Comparison of ENCODE assay signal across 8 cellular contexts in the genomic region with DNA sequence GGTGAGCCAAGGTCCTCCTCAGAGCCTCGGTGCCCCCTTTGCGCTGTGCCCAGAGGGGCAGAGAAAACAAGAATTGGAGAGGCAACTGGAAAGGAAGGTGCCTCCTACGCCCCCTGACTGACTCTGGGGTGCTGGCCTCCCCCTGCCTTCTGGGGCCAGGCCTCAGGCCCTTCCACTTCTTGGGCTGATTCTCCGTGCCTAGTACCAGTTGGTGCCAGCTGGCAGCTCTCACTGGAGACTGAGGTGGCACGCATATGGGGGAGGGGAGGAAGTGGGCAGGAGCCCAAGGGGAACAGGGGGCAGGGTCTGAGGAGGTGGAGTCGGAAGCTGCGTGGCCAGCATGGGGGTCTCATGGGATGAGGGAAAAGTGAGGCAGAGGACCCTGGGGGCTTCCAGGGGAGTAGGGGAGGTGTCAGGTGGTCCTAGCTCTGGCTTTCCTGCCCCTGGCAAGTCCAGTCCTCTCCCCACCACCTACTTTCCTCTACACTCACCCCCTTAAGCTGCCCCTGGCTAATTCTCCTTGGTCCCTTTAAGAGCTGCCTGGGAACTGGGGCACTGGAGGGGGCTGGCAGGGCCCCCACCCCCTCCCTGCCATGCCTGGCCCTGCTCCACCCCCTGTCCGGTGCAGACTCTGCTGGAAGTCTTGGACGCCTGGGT. TPM values are rescaled to one million over a fixed set of nuclear protein-coding genes. Genes with fewer than 3 reads are reported as not detected.
DNase-seq lines count a peak whose midpoint lies in the region; ATAC-seq and TF ChIP-seq lines count a peak whose summit lies in the region.

No MANE protein-coding gene starts in this region.

- ATAC-seq in central memory CD8-positive, alpha-beta T cell (replicated peaks; ENCODE audit: extremely low read depth, poor library complexity, severe bottlenecking): no peak
- no peak for ATAC-seq in GM19452 (IDR thresholded peaks at IDR 0.05; ENCODE audit: unreplicated experiment)
- ATAC-seq in GM18858 (IDR thresholded peaks at IDR 0.05; ENCODE audit: unreplicated experiment): no peak

- no peaks in the 10 kb centered on the region for H3K9me3 Mint-ChIP-seq in Caco-2 (ENCODE audit: unreplicated experiment)
- no peaks in the 10 kb centered on the region for H3K9me3 Mint-ChIP-seq in central memory CD8-positive, alpha-beta T cell

- H3K4me3 ChIP-seq in Caco-2 (ENCODE audit: low read depth, low read length): no peak overlapping the region
- H3K4me3 ChIP-seq in neutrophil (ENCODE audit: low read depth in 1 of 2, low read length in 1 of 2): peak overlapping the region; percentile 42 to 45

- peak overlapping the region; percentile 93 for H3K27ac ChIP-seq in neutrophil

- BruUV-seq in Caco-2 (replicated peaks; lab: Mats Ljungman, UMichigan): no TSS peak

- H3K9me3 ChIP-seq in Caco-2 (no peaks in the 10 kb centered on the region), neutrophil (no peaks in the 10 kb centered on the region)

- peaks cover 16% of the 10 kb centered on the region for H3K36me3 Mint-ChIP-seq in Caco-2 (ENCODE audit: insufficient read depth, unreplicated experiment)
- peaks cover 12% of the 10 kb centered on the region for H3K36me3 Mint-ChIP-seq in central memory CD8-positive, alpha-beta T cell (ENCODE audit: insufficient read depth)

- CTCF ChIA-PET in Caco-2 (lab: Charles Lee): interaction anchor here (1.2 to 4.1 kb wide), 3 partner anchors 78 to 113 kb away, joined by 4 to 73 read pairs (median 6); no protein-coding TSS in a partner anchor

- H3K4me3 Mint-ChIP-seq in Caco-2 (ENCODE audit: unreplicated experiment): peak overlapping the region; percentile 68
- peak overlapping the region; percentile 64 for H3K4me3 Mint-ChIP-seq in central memory CD8-positive, alpha-beta T cell

- no peaks in the 10 kb centered on the region for H3K36me3 ChIP-seq in Caco-2 (ENCODE audit: control insufficient read depth, insufficient read depth, low read length)
- H3K36me3 ChIP-seq in neutrophil: no peaks in the 10 kb centered on the region

- H3K4me1 Mint-ChIP-seq in Caco-2 (ENCODE audit: low read depth, unreplicated experiment): peaks cover 20% of the 10 kb centered on the region
- peaks cover 9% of the 10 kb centered on the region for H3K4me1 Mint-ChIP-seq in central memory CD8-positive, alpha-beta T cell

- H3K27me3 ChIP-seq in Caco-2 (replicated peaks; ENCODE audit: control insufficient read depth, insufficient read depth, low read length) (no peaks in the 10 kb centered on the region), neutrophil (no peaks in the 10 kb centered on the region)

- TF ChIP-seq CTCF in Caco-2 (IDR thresholded peaks at IDR 0.05; ENCODE audit: insufficient read depth in 1 of 2, low read depth in 1 of 2, low read length in 1 of 2, severe bottlenecking in 1 of 2, unreplicated experiment in 1 of 2) (no peak), neutrophil (IDR thresholded peaks at IDR 0.05) (no peak)

- intact Hi-C loops in Caco-2 (cut with micrococcal nuclease; ENCODE audit: unreplicated experiment): loop anchor here (1.0 to 5.0 kb wide), 5 partner anchors 34 to 170 kb away; partner anchors contain the start of gene PMF1

- H3K27ac Mint-ChIP-seq in Caco-2 (ENCODE audit: unreplicated experiment): peak overlapping the region; percentile 88
- peak overlapping the region; percentile 82 for H3K27ac Mint-ChIP-seq in central memory CD8-positive, alpha-beta T cell (ENCODE audit: low read depth)

- H3K4me1 ChIP-seq in Caco-2: peaks cover 11% of the 10 kb centered on the region
- peaks cover 59% of the 10 kb centered on the region in 2 experiments for H3K4me1 ChIP-seq in neutrophil (ENCODE audit: control insufficient read depth in 1 of 2, insufficient read depth in 1 of 2, low read depth in 1 of 2, low read length in 1 of 2)

- DNase-seq in Caco-2 (no peak), NCI-H1092 treated with DMSO at 0.1 percent for 48 hours (lab: John Stamatoyannopoulos, UW) (peak; percentile 60), ecto neural progenitor cell (ENCODE audit: low spot score) (no peak)
- no peak for DNase-seq in central memory CD8-positive, alpha-beta T cell (ENCODE audit: low spot score in 2 of 2)
- no peak for DNase-seq in stimulated activated CD4-positive, alpha-beta T cell treated with anti-CD3 and anti-CD28 coated beads, Interleukin-12 subunit alpha, Interleukin-12 subunit beta, amount 100 ng/mL, for 4 hours

- POLR2A ChIA-PET in Caco-2 (lab: Charles Lee): interaction anchor here (1.1 to 1.2 kb wide), 3 partner anchors 25 to 66 kb away, joined by 3 to 4 read pairs (median 4); partner anchors contain the start of gene PMF1

- no peaks in the 10 kb centered on the region for H3K27me3 Mint-ChIP-seq in Caco-2 (ENCODE audit: insufficient read depth, unreplicated experiment)
- no peaks in the 10 kb centered on the region for H3K27me3 Mint-ChIP-seq in central memory CD8-positive, alpha-beta T cell

RNA-seq across cellular contexts. Expression of gene SEMA4A, which starts 6.5 kb away (rescaled TPM):
- 0.52 and 1.3 TPM in 2 replicates for total RNA-seq in Caco-2 (2022)

RNA-seq across cellular contexts. Expression of gene LMNA, which starts 32.4 kb away (rescaled TPM):
- 112 and 113 TPM in 2 replicates for total RNA-seq in Caco-2 (2022)

RNA-seq across cellular contexts. Expression of gene SLC25A44, which starts 47.0 kb away (rescaled TPM):
- 29.3 and 31.1 TPM in 2 replicates for total RNA-seq in Caco-2 (2022)
